Comparison of ENCODE assay signal across 1 cellular context in genomic region chr12:2794261-2794735, GRCh38.
TF ChIP-seq lines count a peak whose summit lies in the region.

No MANE protein-coding gene starts in this region.

TF ChIP-seq in HCT116, 20 proteins besides CTCF, POLR2A, EP300 and RAD21 (continued from another document):
- TF ChIP-seq REST (IDR thresholded peaks at IDR 0.05; ENCODE audit: low read depth) (no peak), CEBPB (IDR thresholded peaks at IDR 0.05; ENCODE audit: low read depth) (no peak), CBX3 (IDR thresholded peaks at IDR 0.05; ENCODE audit: low read depth) (no peak), SRF (IDR thresholded peaks at IDR 0.05; ENCODE audit: low read depth) (no peak), MAX (IDR thresholded peaks at IDR 0.05) (no peak), EZH2phosphoT487 (IDR thresholded peaks at IDR 0.05; ENCODE audit: borderline replicate concordance) (no peak), TCF7L2 (IDR thresholded peaks at IDR 0.05; ENCODE audit: borderline replicate concordance, extremely low read depth, insufficient read depth, insufficient read length) (no peak), ZNF274 (IDR thresholded peaks at IDR 0.05; ENCODE audit: low read depth, low read length) (no peak), JUND (IDR thresholded peaks at IDR 0.05) (no peak), EZH2 (IDR thresholded peaks at IDR 0.05) (no peak)
